In genomic region chr16:155031-155398, GRCh38 we compare ENCODE assay signal across 1 cellular context.
TF ChIP-seq lines count a peak whose summit lies in the region.

No MANE protein-coding gene starts in this region.

TF ChIP-seq in SK-N-SH treated with all-trans-retinoic acid at 6 μM for 48 hours, 23 proteins besides CTCF, POLR2A, EP300 and RAD21 (continued from another document):
- TF ChIP-seq ARNTL (CRISPR knock-in tag; IDR thresholded peaks at IDR 0.05; ENCODE audit: borderline replicate concordance, low read depth): no peak
- TF ChIP-seq, protein P1, sequence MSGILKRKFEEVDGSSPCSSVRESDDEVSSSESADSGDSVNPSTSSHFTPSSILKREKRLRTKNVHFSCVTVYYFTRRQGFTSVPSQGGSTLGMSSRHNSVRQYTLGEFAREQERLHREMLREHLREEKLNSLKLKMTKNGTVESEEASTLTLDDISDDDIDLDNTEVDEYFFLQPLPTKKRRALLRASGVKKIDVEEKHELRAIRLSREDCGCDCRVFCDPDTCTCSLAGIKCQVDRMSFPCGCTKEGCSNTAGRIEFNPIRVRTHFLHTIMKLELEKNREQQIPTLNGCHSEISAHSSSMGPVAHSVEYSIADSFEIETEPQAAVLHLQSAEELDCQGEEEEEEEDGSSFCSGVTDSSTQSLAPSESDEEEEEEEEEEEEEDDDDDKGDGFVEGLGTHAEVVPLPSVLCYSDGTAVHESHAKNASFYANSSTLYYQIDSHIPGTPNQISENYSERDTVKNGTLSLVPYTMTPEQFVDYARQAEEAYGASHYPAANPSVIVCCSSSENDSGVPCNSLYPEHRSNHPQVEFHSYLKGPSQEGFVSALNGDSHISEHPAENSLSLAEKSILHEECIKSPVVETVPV (CRISPR knock-in tag; IDR thresholded peaks at IDR 0.05): no peak
- TF ChIP-seq, protein P2, sequence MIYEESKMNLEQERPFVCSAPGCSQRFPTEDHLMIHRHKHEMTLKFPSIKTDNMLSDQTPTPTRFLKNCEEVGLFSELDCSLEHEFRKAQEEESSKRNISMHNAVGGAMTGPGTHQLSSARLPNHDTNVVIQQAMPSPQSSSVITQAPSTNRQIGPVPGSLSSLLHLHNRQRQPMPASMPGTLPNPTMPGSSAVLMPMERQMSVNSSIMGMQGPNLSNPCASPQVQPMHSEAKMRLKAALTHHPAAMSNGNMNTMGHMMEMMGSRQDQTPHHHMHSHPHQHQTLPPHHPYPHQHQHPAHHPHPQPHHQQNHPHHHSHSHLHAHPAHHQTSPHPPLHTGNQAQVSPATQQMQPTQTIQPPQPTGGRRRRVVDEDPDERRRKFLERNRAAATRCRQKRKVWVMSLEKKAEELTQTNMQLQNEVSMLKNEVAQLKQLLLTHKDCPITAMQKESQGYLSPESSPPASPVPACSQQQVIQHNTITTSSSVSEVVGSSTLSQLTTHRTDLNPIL (CRISPR knock-in tag; IDR thresholded peaks at IDR 0.05; ENCODE audit: low read depth): no peak
- TF ChIP-seq CSDC2 (CRISPR knock-in tag; IDR thresholded peaks at IDR 0.05): no peak
TF ChIP-seq in SK-N-SH treated with all-trans-retinoic acid at 6 μM for 48 hours: peak in this region for 0.
